ENCODE assay signal across 14 cellular contexts in genomic region chr6:31940256-31940664, GRCh38. TPM values are rescaled to one million over a fixed set of nuclear protein-coding genes. Genes with fewer than 3 reads are reported as not detected.
DNase-seq lines count a peak whose midpoint lies in the region; ATAC-seq, FAIRE-seq and TF ChIP-seq lines count a peak whose summit lies in the region.
"Had no signal": no experiment of that assay in that cellular context is flagged by ENCODE, and none has a peak within 500 bp of the region (broad histone marks: within the 10 kb centered on the region; RNA-seq: fewer than 3 reads in every experiment).

No MANE protein-coding gene starts in this region.

- no peaks in the 10 kb centered on the region for H3K9me3 ChIP-seq in mammary epithelial cell (replicated peaks; ENCODE audit: insufficient read depth, low read length)
- no peaks in the 10 kb centered on the region for H3K9me3 ChIP-seq in body of pancreas
- H3K9me3 ChIP-seq in small intestine (ENCODE audit: control insufficient read depth, low read depth) = no peaks in the 10 kb centered on the region
- H3K9me3 ChIP-seq: breast epithelium, esophagus squamous epithelium had no signal

- TF ChIP-seq POLR2A in body of pancreas (IDR thresholded peaks at IDR 0.05) = no peak

- 50% methylated on average over 6 of the region's 6 CpGs for WGBS in mammary epithelial cell (ENCODE audit: low coverage, missing lambda C conversion rate)
- 8 to 9% methylated on average over 6 of the region's 6 CpGs for WGBS in body of pancreas, 2 donors
- WGBS in small intestine, 3 donors = 4 to 7% (median 5%) methylated on average over 6 of the region's 6 CpGs

- H3K4me2 ChIP-seq in mammary epithelial cell (ENCODE audit: insufficient read depth, low read depth, low read length) = no peak overlapping the region

- no peak overlapping the region for H2AFZ ChIP-seq in mammary epithelial cell (ENCODE audit: low read depth, low read length)

- no peaks in the 10 kb centered on the region for H3K27me3 Mint-ChIP-seq in MCF 10A (ENCODE audit: insufficient read depth, unreplicated experiment)

- no peaks in the 10 kb centered on the region for H3K9me3 Mint-ChIP-seq in MCF 10A (ENCODE audit: unreplicated experiment)

- peaks cover 6% of the 10 kb centered on the region for H3K4me1 ChIP-seq in mammary epithelial cell (ENCODE audit: insufficient read depth, low read length)
- H3K4me1 ChIP-seq in body of pancreas = peaks cover 13% of the 10 kb centered on the region
- peaks cover 0 to 4% of the 10 kb centered on the region in 2 donors for H3K4me1 ChIP-seq in small intestine (ENCODE audit: control insufficient read depth in 2 of 2, insufficient read depth in 1 of 2, low read depth in 1 of 2, low read length in 1 of 2)

- H3K4me3 ChIP-seq in mammary epithelial cell (replicated peaks in 1 of 3; ENCODE audit: insufficient read depth in 1 of 3, low read depth in 2 of 3, low read length in 3 of 3) (no peak overlapping the region), body of pancreas (no peak overlapping the region), small intestine (ENCODE audit: low read depth in 1 of 2, low read length in 2 of 2) (no peak overlapping the region)
- H3K4me3 ChIP-seq: breast epithelium, esophagus squamous epithelium had no signal

- POLR2A ChIA-PET in MCF 10A (lab: Yijun Ruan, JAX) = interaction anchor here (0.9 to 2.5 kb wide), 4 partner anchors 12 to 250 kb away, joined by 3 to 7 read pairs (median 4); partner anchors contain the start of genes DXO and PBX2

- FAIRE-seq in small intestine (lab: Jason Lieb, UNC) = no peak

- TF ChIP-seq CTCF in mammary epithelial cell (conservative IDR thresholded peaks at IDR 0.05 in 1 of 2, IDR thresholded peaks at IDR 0.05 in 1 of 2; ENCODE audit: extremely low read depth in 1 of 2, insufficient read depth in 1 of 2, low read depth in 1 of 2, low read length in 2 of 2) (no peak), MCF 10A (IDR thresholded peaks at IDR 0.05; ENCODE audit: unreplicated experiment) (no peak), body of pancreas (IDR thresholded peaks at IDR 0.05) (no peak)

- dilution Hi-C loops in mammary epithelial cell (cut with HindIII; ENCODE audit: low sequenced_read_pairs) = no loop called here

- peak; percentile 32 for DNase-seq in mammary epithelial cell
- DNase-seq in MCF 10A (ENCODE audit: unreplicated experiment) = no peak
- DNase-seq in body of pancreas = no peak
- peak; percentile 52 for DNase-seq in small intestine
- no peak for DNase-seq in activated CD4-positive, CD25-positive, alpha-beta regulatory T cell (lab: John Stamatoyannopoulos, UW)
- DNase-seq in C1 segment of cervical spinal cord (lab: John Stamatoyannopoulos, UW) = no peak
- DNase-seq: activated T-cell treated with anti-CD3 and anti-CD28 coated beads for 4 hours, esophagus squamous epithelium, left ventricle myocardium superior, NCI-H1417 treated with DMSO at 0.1 percent for 48 hours, OCI-M1, trophoblast cell had no signal

- H4K20me1 ChIP-seq in mammary epithelial cell (ENCODE audit: insufficient read depth, low read length) = no peaks in the 10 kb centered on the region

- H3K79me2 ChIP-seq in mammary epithelial cell (ENCODE audit: insufficient read depth, low read length) = no peaks in the 10 kb centered on the region

- no TSS peak for BruUV-seq in mammary epithelial cell (replicated peaks; lab: Mats Ljungman, UMichigan)
- no TSS peak for BruUV-seq in MCF 10A (replicated peaks; lab: Mats Ljungman, UMichigan)

- in situ Hi-C loops in mammary epithelial cell (cut with MboI; ENCODE audit: low sequenced_read_pairs in 2 of 2) = no loop called here

- ATAC-seq in body of pancreas = peak; percentile 22
- ATAC-seq: left ventricle myocardium superior had no signal

- no peaks in the 10 kb centered on the region for H3K27me3 ChIP-seq in mammary epithelial cell (ENCODE audit: insufficient read depth, low read length)
- no peaks in the 10 kb centered on the region for H3K27me3 ChIP-seq in body of pancreas
- no peaks in the 10 kb centered on the region for H3K27me3 ChIP-seq in small intestine (ENCODE audit: control insufficient read depth in 2 of 2, insufficient read depth in 2 of 2, low read length in 2 of 2)
- H3K27me3 ChIP-seq: breast epithelium had no signal

- no peak overlapping the region for H3K4me3 Mint-ChIP-seq in MCF 10A (ENCODE audit: unreplicated experiment)

- no peak overlapping the region for H3K27ac Mint-ChIP-seq in MCF 10A (ENCODE audit: low read depth, unreplicated experiment)

- no peak overlapping the region for H3K9ac ChIP-seq in mammary epithelial cell (ENCODE audit: insufficient read depth, low read length)

- peaks cover 25% of the 10 kb centered on the region for H3K4me1 Mint-ChIP-seq in MCF 10A (ENCODE audit: insufficient read depth, unreplicated experiment)

- H3K36me3 Mint-ChIP-seq in MCF 10A (ENCODE audit: insufficient read depth, unreplicated experiment) = peaks cover 7% of the 10 kb centered on the region

- intact Hi-C loops in mammary epithelial cell (cut with micrococcal nuclease) = no loop called here
- intact Hi-C loops in MCF 10A (cut with micrococcal nuclease) = no loop called here
- intact Hi-C loops in body of pancreas (cut with DNase I) = no loop called here

- H3K36me3 ChIP-seq in mammary epithelial cell (ENCODE audit: insufficient read depth, low read length) = no peaks in the 10 kb centered on the region
- H3K36me3 ChIP-seq in body of pancreas (replicated peaks in 1 of 2; ENCODE audit: insufficient read depth in 1 of 2, low read depth in 2 of 2) = no peaks in the 10 kb centered on the region
- H3K36me3 ChIP-seq in small intestine (ENCODE audit: control insufficient read depth in 2 of 2, insufficient read depth in 2 of 2, low read length in 2 of 2) = no peaks in the 10 kb centered on the region
- H3K36me3 ChIP-seq: breast epithelium, esophagus squamous epithelium had no signal

- H3K27ac ChIP-seq in mammary epithelial cell (ENCODE audit: insufficient read depth, low read depth, low read length) (no peak overlapping the region), body of pancreas (no peak overlapping the region), small intestine (ENCODE audit: low read depth in 1 of 2, low read length in 1 of 2) (no peak overlapping the region)
- H3K27ac ChIP-seq: breast epithelium, esophagus squamous epithelium had no signal

- CTCF ChIA-PET in mammary epithelial cell (lab: Charles Lee; ENCODE audit: low non-redundant PET) = no interaction called here
- CTCF ChIA-PET in MCF 10A (lab: Yijun Ruan, JAX) = interaction anchor here (0.8 to 2.1 kb wide), 2 partner anchors 11 to 13 kb away, joined by 6 to 7 read pairs; no protein-coding TSS in a partner anchor

RNA-seq across cellular contexts. Expression of gene CFB, which starts 5.6 kb away (rescaled TPM):
- total RNA-seq in mammary epithelial cell (1 to 10 TPM; 1.7 to 7.9 TPM), MCF 10A (2022) (24.5 and 24.6 TPM in 2 replicates), body of pancreas (10 to 100 TPM; 21.0 to 33.9 TPM)
- polyA plus RNA-seq in mammary epithelial cell (2.0 TPM), small intestine (100 to 1,000 TPM in 1 of 3 donors, 10 to 100 TPM in 2; 72.1 to 141 (median 89.0) TPM)
- polyA minus RNA-seq in mammary epithelial cell = 36.6 TPM

RNA-seq across cellular contexts. Expression of gene C2, which starts 12.7 kb away (rescaled TPM):
- total RNA-seq in mammary epithelial cell = under 1 TPM; 0.45 to 0.50 TPM
- polyA plus RNA-seq in mammary epithelial cell = not detected
- not detected for polyA minus RNA-seq in mammary epithelial cell
- total RNA-seq in MCF 10A (2022) = not detected in 2 replicates
- total RNA-seq in body of pancreas = 1 to 10 TPM; 1.3 TPM
- polyA plus RNA-seq in small intestine = 10 to 100 TPM in 2 of 3 donors, 1 to 10 TPM in 1; 7.4 to 58.7 (median 13.0) TPM
- total RNA-seq: pulmonary artery endothelial cell had no signal

RNA-seq across cellular contexts. Expression of gene NELFE, which starts 18.5 kb away (rescaled TPM):
- total RNA-seq in mammary epithelial cell (10 to 100 TPM; 69.7 to 77.7 TPM), MCF 10A (2022) (90.7 and 113 TPM in 2 replicates), body of pancreas (10 to 100 TPM; 38.9 to 39.9 TPM)
- polyA plus RNA-seq in mammary epithelial cell (64.6 TPM), small intestine (10 to 100 TPM; 55.6 to 62.6 (median 55.7) TPM)
- 62.5 TPM for polyA minus RNA-seq in mammary epithelial cell

RNA-seq across cellular contexts. Expression of gene SKIC2, which starts 18.7 kb away (rescaled TPM):
- total RNA-seq in mammary epithelial cell = 10 to 100 TPM; 46.7 to 51.1 TPM
- 35.4 TPM for polyA plus RNA-seq in mammary epithelial cell
- polyA minus RNA-seq in mammary epithelial cell = 92.8 TPM
- 53.1 and 66.2 TPM in 2 replicates for total RNA-seq in MCF 10A (2022)
- total RNA-seq in body of pancreas = 10 to 100 TPM; 30.9 to 52.1 TPM
- 100 to 1,000 TPM in 2 of 3 donors, 10 to 100 TPM in 1; 59.7 to 171 (median 112) TPM for polyA plus RNA-seq in small intestine

RNA-seq across cellular contexts. Expression of gene DXO, which starts 31.7 kb away (rescaled TPM):
- total RNA-seq in mammary epithelial cell = 10 to 100 TPM; 15.7 to 24.1 TPM
- polyA plus RNA-seq in mammary epithelial cell = 13.4 TPM
- polyA minus RNA-seq in mammary epithelial cell = 14.6 TPM
- total RNA-seq in MCF 10A (2022) = 39.1 and 41.4 TPM in 2 replicates
- 10 to 100 TPM; 16.9 to 26.0 TPM for total RNA-seq in body of pancreas
- polyA plus RNA-seq in small intestine = 10 to 100 TPM; 14.1 to 16.1 (median 15.9) TPM

Comparison
In these comparisons a context has a peak if more than half of its experiments do, and no peak if none do; other contexts are left out.
1. DNase-seq: peak in mammary epithelial cell (single experiment) and small intestine (single experiment); none in MCF 10A (single experiment), body of pancreas (0 of 4), activated CD4-positive, CD25-positive, alpha-beta regulatory T cell (0 of 4) and C1 segment of cervical spinal cord (0 of 14).